ENCODE assay signal across 8 cellular contexts in genomic region chr4:155759372-155760252, GRCh38. TPM values are rescaled to one million over a fixed set of nuclear protein-coding genes. Genes with fewer than 3 reads are reported as not detected.
DNase-seq lines count a peak whose midpoint lies in the region; ATAC-seq and TF ChIP-seq lines count a peak whose summit lies in the region.

No MANE protein-coding gene starts in this region.

- no peaks in the 10 kb centered on the region for H3K4me1 Mint-ChIP-seq in CD4-positive, alpha-beta T cell (ENCODE audit: low read depth)

- intact Hi-C loops in CD4-positive, alpha-beta T cell (cut with DNase I, micrococcal nuclease) = no loop called here
- intact Hi-C loops in heart right ventricle (cut with DNase I) = loop anchor here in 4 of 10 donors (2.0 to 10.0 kb wide), 4 partner anchors 85 to 245 kb away; partner anchors contain the start of gene GUCY1A1 (in 2 of the 4)

- peak overlapping the region; percentile 70 for H3K4me2 ChIP-seq in parathyroid adenoma (ENCODE audit: low read length)

- H3K36me3 Mint-ChIP-seq in CD4-positive, alpha-beta T cell (ENCODE audit: low read depth) = no peaks in the 10 kb centered on the region
- peaks cover 9 to 14% of the 10 kb centered on the region in 2 donors for H3K36me3 Mint-ChIP-seq in activated naive CD4-positive, alpha-beta T cell treated with anti-CD3 and anti-CD28 coated beads, Interleukin-2, amount 50 U/mL, for 72 hours

- CTCF ChIA-PET in CD4-positive, alpha-beta T cell (lab: Charles Lee) = no interaction called here

- H3K27me3 Mint-ChIP-seq in CD4-positive, alpha-beta T cell = peaks cover 40% of the 10 kb centered on the region

- peaks cover 22% of the 10 kb centered on the region for H3K27me3 ChIP-seq in CD4-positive, alpha-beta T cell (ENCODE audit: control insufficient read depth, insufficient read depth, low read length)
- H3K27me3 ChIP-seq in HUES6 (ENCODE audit: control insufficient read depth, insufficient read depth, low read length) (peaks cover 46% of the 10 kb centered on the region), heart right ventricle (peaks cover 0 to 19% (median 0%) of the 10 kb centered on the region in 7 donors), parathyroid adenoma (ENCODE audit: control insufficient read depth, insufficient read depth, low read length) (no peaks in the 10 kb centered on the region)

- peak overlapping the region; percentile 74 for H3K4me3 ChIP-seq in HUES6 (ENCODE audit: low read depth, low read length)
- H3K4me3 ChIP-seq in heart right ventricle = peak overlapping the region; percentile 70 to 90 (median 78)
- peak overlapping the region; percentile 63 for H3K4me3 ChIP-seq in parathyroid adenoma (ENCODE audit: low read depth, low read length)

- H3K4me1 ChIP-seq in HUES6 (ENCODE audit: control insufficient read depth, insufficient read depth, low read length) = peaks cover 2% of the 10 kb centered on the region
- H3K4me1 ChIP-seq in heart right ventricle = peaks cover 0 to 39% (median 12%) of the 10 kb centered on the region in 9 donors
- peaks cover 6% of the 10 kb centered on the region for H3K4me1 ChIP-seq in parathyroid adenoma

- no peaks in the 10 kb centered on the region for H3K9me3 ChIP-seq in CD4-positive, alpha-beta T cell (ENCODE audit: control insufficient read depth, low read length)
- H3K9me3 ChIP-seq in HUES6 (ENCODE audit: control insufficient read depth, insufficient read depth, low read depth, low read length) (no peaks in the 10 kb centered on the region), heart right ventricle (no peaks in the 10 kb centered on the region), parathyroid adenoma (ENCODE audit: control insufficient read depth, low read length) (no peaks in the 10 kb centered on the region)

- H3K79me2 ChIP-seq in parathyroid adenoma = no peaks in the 10 kb centered on the region

- H3K9me3 Mint-ChIP-seq in CD4-positive, alpha-beta T cell = no peaks in the 10 kb centered on the region
- H3K9me3 Mint-ChIP-seq in activated naive CD4-positive, alpha-beta T cell treated with anti-CD3 and anti-CD28 coated beads, Interleukin-2, amount 50 U/mL, for 72 hours = peaks cover 4 to 5% of the 10 kb centered on the region in 2 donors

- ATAC-seq in CD4-positive, alpha-beta T cell (ENCODE audit: poor library complexity) = no peak
- ATAC-seq in GM19438 (IDR thresholded peaks at IDR 0.05; ENCODE audit: low read depth, unreplicated experiment) (peak; percentile 23), heart right ventricle (peak; percentile 65 to 85 (median 80))
- peak; percentile 19 to 29 for ATAC-seq in activated naive CD4-positive, alpha-beta T cell treated with anti-CD3 and anti-CD28 coated beads, Interleukin-2, amount 50 U/mL, for 72 hours

- POLR2A ChIA-PET in CD4-positive, alpha-beta T cell (lab: Charles Lee) = no interaction called here

- peak in 1 of 10 experiments; percentile 0 for DNase-seq in CD4-positive, alpha-beta T cell
- peak in 1 of 2 donors; percentile 3 for DNase-seq in activated naive CD4-positive, alpha-beta T cell treated with anti-CD3 and anti-CD28 coated beads, Interleukin-2, amount 50 U/mL, for 72 hours (ENCODE audit: low spot score in 2 of 2)
- peak; percentile 86 for DNase-seq in heart right ventricle
- no peak for DNase-seq in NCI-H128 (lab: John Stamatoyannopoulos, UW; ENCODE audit: unreplicated experiment)
- DNase-seq in RPMI8226 = no peak

- WGBS in heart right ventricle, 2 donors = 1% methylated on average over 67 to 77 of the region's 77 CpGs

- peak overlapping the region; percentile 81 for H2AFZ ChIP-seq in parathyroid adenoma

- no peak overlapping the region for H3K27ac ChIP-seq in CD4-positive, alpha-beta T cell (ENCODE audit: low read depth, low read length)
- no peak overlapping the region for H3K27ac ChIP-seq in HUES6 (ENCODE audit: low read depth, low read length)
- H3K27ac ChIP-seq in heart right ventricle = peak overlapping the region; percentile 84 to 96 (median 92)
- peak overlapping the region; percentile 98 for H3K27ac ChIP-seq in parathyroid adenoma

- peak overlapping the region; percentile 54 for H3K4me3 Mint-ChIP-seq in CD4-positive, alpha-beta T cell

- TF ChIP-seq CTCF in CD4-positive, alpha-beta T cell (IDR thresholded peaks at IDR 0.05) = no peak
- TF ChIP-seq CTCF in heart right ventricle (IDR thresholded peaks at IDR 0.05) = peak in 6 of 9 donors; percentile 13 to 42 (median 26)
- no peak for TF ChIP-seq CTCF in parathyroid adenoma (IDR thresholded peaks at IDR 0.05)

- H3K27ac Mint-ChIP-seq in CD4-positive, alpha-beta T cell = no peak overlapping the region
- no peak overlapping the region for H3K27ac Mint-ChIP-seq in activated naive CD4-positive, alpha-beta T cell treated with anti-CD3 and anti-CD28 coated beads, Interleukin-2, amount 50 U/mL, for 72 hours

- H3K9ac ChIP-seq in HUES6 (ENCODE audit: low read length) (peak overlapping the region; percentile 22), parathyroid adenoma (peak overlapping the region; percentile 84)

- H3K36me3 ChIP-seq in HUES6 (ENCODE audit: control insufficient read depth, insufficient read depth, low read length) = no peaks in the 10 kb centered on the region
- peaks cover 0 to 4% (median 0%) of the 10 kb centered on the region in 9 donors for H3K36me3 ChIP-seq in heart right ventricle
- no peaks in the 10 kb centered on the region for H3K36me3 ChIP-seq in parathyroid adenoma (ENCODE audit: control insufficient read depth, insufficient read depth, low read length)

RNA-seq across cellular contexts. Expression of gene GUCY1B1, which starts 0.8 kb away (rescaled TPM):
- total RNA-seq in CD4-positive, alpha-beta T cell = not detected
- under 1 TPM; 0.20 to 0.27 TPM for total RNA-seq in activated naive CD4-positive, alpha-beta T cell treated with anti-CD3 and anti-CD28 coated beads, Interleukin-2, amount 50 U/mL, for 72 hours
- 10 to 100 TPM; 10.7 to 29.9 (median 17.1) TPM for total RNA-seq in heart right ventricle
- polyA plus RNA-seq in heart right ventricle = 10 to 100 TPM; 11.4 to 23.8 TPM

Comparison
In these comparisons a context has a peak if more than half of its experiments do, and no peak if none do; other contexts are left out.
1. DNase-seq: peak in heart right ventricle (2 of 2); none in NCI-H128 (single experiment) and RPMI8226 (single experiment).
2. H3K27ac ChIP-seq: peak in heart right ventricle (10 of 10) and parathyroid adenoma (single experiment); none in CD4-positive, alpha-beta T cell (single experiment) and HUES6 (single experiment).
3. CTCF ChIP-seq: peak in heart right ventricle (6 of 9); none in CD4-positive, alpha-beta T cell (single experiment) and parathyroid adenoma (single experiment).
4. RNA of gene GUCY1B1, which starts 0.8 kb away (total RNA-seq): 10.7 to 29.9 TPM in heart right ventricle; 0.20 to 0.27 TPM in activated naive CD4-positive, alpha-beta T cell treated with anti-CD3 and anti-CD28 coated beads, Interleukin-2, amount 50 U/mL, for 72 hours and not detected in CD4-positive, alpha-beta T cell; every median in the first group is over 4 times any median in the second.
5. Peak in every context shown above with its lines, with median percentiles within 50 percentile points of each other: H3K4me3 ChIP-seq.